20 cellular contexts compared by ENCODE assay signal in the genomic region with DNA sequence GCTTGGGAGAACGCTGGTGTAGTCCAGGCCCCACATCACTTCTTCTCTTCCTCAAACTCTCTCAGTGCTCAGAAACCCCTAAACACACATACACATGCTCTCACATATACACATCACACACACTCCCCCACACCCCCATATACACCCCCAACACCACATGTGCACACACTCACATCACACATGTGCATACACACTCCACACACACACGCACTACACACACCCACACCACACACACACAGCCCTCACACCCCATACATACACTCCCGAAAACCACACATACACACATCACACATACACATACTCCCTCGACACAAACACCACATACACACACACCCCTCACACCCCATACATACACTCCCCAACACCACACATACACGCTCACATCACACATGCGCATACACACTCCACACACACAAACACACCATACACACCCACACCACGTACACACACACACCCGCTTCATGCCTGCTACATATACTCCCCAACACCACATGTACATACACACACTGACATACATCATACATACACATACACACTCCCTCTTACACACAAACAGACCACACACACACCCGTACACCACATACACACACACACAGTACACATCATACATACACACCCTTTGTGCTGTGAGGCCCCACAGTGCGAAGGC.
DNase-seq lines count a peak whose midpoint lies in the region; ATAC-seq and TF ChIP-seq lines count a peak whose summit lies in the region.
"Had no signal": no experiment of that assay in that cellular context is flagged by ENCODE, and none has a peak within 500 bp of the region (broad histone marks: within the 10 kb centered on the region; RNA-seq: fewer than 3 reads in every experiment).

No MANE protein-coding gene starts in this region.

- POLR2A ChIA-PET in HEK293 (lab: Yijun Ruan, JAX): interaction anchor here (0.7 kb wide), 1 partner anchor 195 kb away, joined by 3 read pairs; the partner anchor contains the start of gene NEDD9
- POLR2A ChIA-PET in CD8-positive, alpha-beta T cell (lab: Charles Lee): no interaction called here

- H3K4me3 Mint-ChIP-seq in T-helper 17 cell (no peak overlapping the region), memory B cell (no peak overlapping the region)
- H3K4me3 Mint-ChIP-seq in CD8-positive, alpha-beta T cell: no peak overlapping the region
- H3K4me3 Mint-ChIP-seq: activated CD4-positive, alpha-beta memory T cell treated with anti-CD3 and anti-CD28 coated beads for 36 hours; CD4-positive, alpha-beta T cell; natural killer cell had no signal

- H3K27ac Mint-ChIP-seq in T-helper 17 cell (peak overlapping the region; percentile 14), memory B cell (peak overlapping the region; percentile 4)
- H3K27ac Mint-ChIP-seq in CD8-positive, alpha-beta T cell: no peak overlapping the region
- H3K27ac Mint-ChIP-seq: activated CD4-positive, alpha-beta memory T cell treated with anti-CD3 and anti-CD28 coated beads for 36 hours; CD4-positive, alpha-beta T cell had no signal

- H3K36me3 Mint-ChIP-seq in T-helper 17 cell (ENCODE audit: low read depth): peaks cover 2% of the 10 kb centered on the region
- H3K36me3 Mint-ChIP-seq in memory B cell: no peaks in the 10 kb centered on the region
- H3K36me3 Mint-ChIP-seq in CD8-positive, alpha-beta T cell: no peaks in the 10 kb centered on the region
- H3K36me3 Mint-ChIP-seq: activated CD4-positive, alpha-beta memory T cell treated with anti-CD3 and anti-CD28 coated beads for 36 hours; natural killer cell had no signal

- H3K9me3 ChIP-seq in HEK293 (ENCODE audit: control insufficient read depth, insufficient read depth, low read depth, low read length) (no peaks in the 10 kb centered on the region), T-helper 17 cell (ENCODE audit: control insufficient read depth, low read length, poor library complexity, severe bottlenecking) (no peaks in the 10 kb centered on the region), subcutaneous abdominal adipose tissue (ENCODE audit: control insufficient read depth in 5 of 5, low read length in 5 of 5) (no peaks in the 10 kb centered on the region)
- H3K9me3 ChIP-seq in CD8-positive, alpha-beta T cell (ENCODE audit: low read length): no peaks in the 10 kb centered on the region
- H3K9me3 ChIP-seq: MG63 had no signal

- intact Hi-C loops in CD8-positive, alpha-beta T cell (cut with DNase I, micrococcal nuclease): no loop called here

- H3K9ac ChIP-seq in subcutaneous abdominal adipose tissue (ENCODE audit: low read length in 5 of 5): no peak overlapping the region

- H3K4me1 Mint-ChIP-seq in T-helper 17 cell: peaks cover 18% of the 10 kb centered on the region
- H3K4me1 Mint-ChIP-seq in memory B cell: peaks cover 33% of the 10 kb centered on the region
- peaks cover 18% of the 10 kb centered on the region for H3K4me1 Mint-ChIP-seq in CD8-positive, alpha-beta T cell (ENCODE audit: low read depth)

- no peak overlapping the region for H3K4me3 ChIP-seq in HEK293 (ENCODE audit: low read depth, low read length)
- peak overlapping the region in 1 of 5 donors; percentile 16 for H3K4me3 ChIP-seq in subcutaneous abdominal adipose tissue (ENCODE audit: low read depth in 1 of 5, low read length in 5 of 5)
- H3K4me3 ChIP-seq in CD8-positive, alpha-beta T cell (ENCODE audit: low read depth, low read length): no peak overlapping the region
- H3K4me3 ChIP-seq in brain microvascular endothelial cell (ENCODE audit: low read depth, low read length): no peak overlapping the region
- H3K4me3 ChIP-seq: MG63, SK-N-MC had no signal

- TF ChIP-seq CTCF in HEK293 (tag by site-specific recombination; IDR thresholded peaks at IDR 0.05) (no peak), brain microvascular endothelial cell (IDR thresholded peaks at IDR 0.05; ENCODE audit: low read depth, low read length, missing control alignments) (no peak)
- TF ChIP-seq CTCF in CD8-positive, alpha-beta T cell (IDR thresholded peaks at IDR 0.05): no peak

- no peaks in the 10 kb centered on the region for H3K27me3 ChIP-seq in subcutaneous abdominal adipose tissue (ENCODE audit: control insufficient read depth in 5 of 5, insufficient read depth in 4 of 5, low read length in 5 of 5)
- no peaks in the 10 kb centered on the region for H3K27me3 ChIP-seq in CD8-positive, alpha-beta T cell (ENCODE audit: insufficient read depth, low read length)
- no peaks in the 10 kb centered on the region for H3K27me3 ChIP-seq in brain microvascular endothelial cell (replicated peaks)
- H3K27me3 ChIP-seq: MG63 had no signal

- H3K27me3 Mint-ChIP-seq in T-helper 17 cell (peaks cover 10% of the 10 kb centered on the region), memory B cell (no peaks in the 10 kb centered on the region)
- H3K27me3 Mint-ChIP-seq in CD8-positive, alpha-beta T cell (ENCODE audit: low read depth): no peaks in the 10 kb centered on the region
- H3K27me3 Mint-ChIP-seq: activated CD4-positive, alpha-beta memory T cell treated with anti-CD3 and anti-CD28 coated beads for 36 hours; CD4-positive, alpha-beta T cell had no signal

- H3K27ac ChIP-seq in HEK293 (ENCODE audit: extremely low read depth, low read depth, low read length) (no peak overlapping the region), subcutaneous abdominal adipose tissue (ENCODE audit: low read depth, low read length) (peak overlapping the region; percentile 83), brain microvascular endothelial cell (no peak overlapping the region)
- H3K27ac ChIP-seq in CD8-positive, alpha-beta T cell (ENCODE audit: low read depth, low read length): no peak overlapping the region
- H3K27ac ChIP-seq: SK-N-MC had no signal

- H3K9me3 Mint-ChIP-seq in memory B cell: no peaks in the 10 kb centered on the region
- H3K9me3 Mint-ChIP-seq in CD8-positive, alpha-beta T cell: no peaks in the 10 kb centered on the region
- H3K9me3 Mint-ChIP-seq: activated CD4-positive, alpha-beta memory T cell treated with anti-CD3 and anti-CD28 coated beads for 36 hours; CD4-positive, alpha-beta T cell; HFFc6; natural killer cell had no signal

- DNase-seq in T-helper 17 cell (no peak), memory B cell (ENCODE audit: low spot score in 2 of 2) (no peak), brain microvascular endothelial cell (no peak)
- DNase-seq in activated CD4-positive, CD25-positive, alpha-beta regulatory T cell (lab: John Stamatoyannopoulos, UW): no peak
- no peak for DNase-seq in CD8-positive, alpha-beta T cell
- DNase-seq: activated CD4-positive, alpha-beta memory T cell treated with anti-CD3 and anti-CD28 coated beads for 36 hours; anterior cingulate cortex; CD4-positive, alpha-beta T cell; DND-41; foreskin fibroblast; HFFc6; natural killer cell; NCI-H2081; NCI-H69; right cardiac atrium; stimulated activated CD4-positive, alpha-beta T cell treated with anti-CD3 and anti-CD28 coated beads, Interleukin-1b, Interleukin-23, amount 100 ng/mL, for 48 hours had no signal

- H3K36me3 ChIP-seq in HEK293 (ENCODE audit: control insufficient read depth in 2 of 2, insufficient read depth in 1 of 2, low read length in 2 of 2) (no peaks in the 10 kb centered on the region; a peak in 1 of 3 replicates), subcutaneous abdominal adipose tissue (ENCODE audit: control insufficient read depth in 5 of 5, insufficient read depth in 5 of 5, low read length in 5 of 5) (no peaks in the 10 kb centered on the region), brain microvascular endothelial cell (replicated peaks) (no peaks in the 10 kb centered on the region)
- H3K36me3 ChIP-seq in CD8-positive, alpha-beta T cell (ENCODE audit: insufficient read depth, low read length): no peaks in the 10 kb centered on the region
- H3K36me3 ChIP-seq: MG63 had no signal

- CTCF ChIA-PET in HEK293 (lab: Yijun Ruan, JAX): no interaction called here
- CTCF ChIA-PET in CD8-positive, alpha-beta T cell (lab: Charles Lee): no interaction called here

- in situ Hi-C loops in brain microvascular endothelial cell (cut with HindIII; ENCODE audit: low pct_ligation_motif_present, low sequenced_read_pairs): no loop called here

- ATAC-seq in T-helper 17 cell: no peak
- ATAC-seq in memory B cell (ENCODE audit: low read depth): no peak
- ATAC-seq in CD8-positive, alpha-beta T cell: no peak

- peaks cover 22% of the 10 kb centered on the region for H3K4me1 ChIP-seq in HEK293 (ENCODE audit: control insufficient read depth, insufficient read depth, low read length)
- peaks cover 13 to 76% (median 65%) of the 10 kb centered on the region in 5 donors for H3K4me1 ChIP-seq in subcutaneous abdominal adipose tissue (ENCODE audit: control insufficient read depth in 5 of 5, insufficient read depth in 5 of 5, low read length in 5 of 5)
- H3K4me1 ChIP-seq in CD8-positive, alpha-beta T cell (ENCODE audit: insufficient read depth, low read length): peaks cover 4% of the 10 kb centered on the region

TF ChIP-seq in HEK293, 187 proteins besides CTCF, POLR2A, EP300 and RAD21 (continues in another document):
- TF ChIP-seq, protein P1, sequence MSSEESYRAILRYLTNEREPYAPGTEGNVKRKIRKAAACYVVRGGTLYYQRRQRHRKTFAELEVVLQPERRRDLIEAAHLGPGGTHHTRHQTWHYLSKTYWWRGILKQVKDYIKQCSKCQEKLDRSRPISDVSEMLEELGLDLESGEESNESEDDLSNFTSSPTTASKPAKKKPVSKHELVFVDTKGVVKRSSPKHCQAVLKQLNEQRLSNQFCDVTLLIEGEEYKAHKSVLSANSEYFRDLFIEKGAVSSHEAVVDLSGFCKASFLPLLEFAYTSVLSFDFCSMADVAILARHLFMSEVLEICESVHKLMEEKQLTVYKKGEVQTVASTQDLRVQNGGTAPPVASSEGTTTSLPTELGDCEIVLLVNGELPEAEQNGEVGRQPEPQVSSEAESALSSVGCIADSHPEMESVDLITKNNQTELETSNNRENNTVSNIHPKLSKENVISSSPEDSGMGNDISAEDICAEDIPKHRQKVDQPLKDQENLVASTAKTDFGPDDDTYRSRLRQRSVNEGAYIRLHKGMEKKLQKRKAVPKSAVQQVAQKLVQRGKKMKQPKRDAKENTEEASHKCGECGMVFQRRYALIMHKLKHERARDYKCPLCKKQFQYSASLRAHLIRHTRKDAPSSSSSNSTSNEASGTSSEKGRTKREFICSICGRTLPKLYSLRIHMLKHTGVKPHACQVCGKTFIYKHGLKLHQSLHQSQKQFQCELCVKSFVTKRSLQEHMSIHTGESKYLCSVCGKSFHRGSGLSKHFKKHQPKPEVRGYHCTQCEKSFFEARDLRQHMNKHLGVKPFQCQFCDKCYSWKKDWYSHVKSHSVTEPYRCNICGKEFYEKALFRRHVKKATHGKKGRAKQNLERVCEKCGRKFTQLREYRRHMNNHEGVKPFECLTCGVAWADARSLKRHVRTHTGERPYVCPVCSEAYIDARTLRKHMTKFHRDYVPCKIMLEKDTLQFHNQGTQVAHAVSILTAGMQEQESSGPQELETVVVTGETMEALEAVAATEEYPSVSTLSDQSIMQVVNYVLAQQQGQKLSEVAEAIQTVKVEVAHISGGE (tag by site-specific recombination; conservative IDR thresholded peaks at IDR 0.05; ENCODE audit: low read depth): no peak
- TF ChIP-seq ZFP3 (tag by site-specific recombination; IDR thresholded peaks at IDR 0.05; ENCODE audit: low read depth) (no peak), ZNF843 (tag by site-specific recombination; IDR thresholded peaks at IDR 0.05) (no peak), ZNF350 (tag by site-specific recombination; IDR thresholded peaks at IDR 0.05) (no peak)
